8 cellular contexts compared by ENCODE assay signal in the genomic region with DNA sequence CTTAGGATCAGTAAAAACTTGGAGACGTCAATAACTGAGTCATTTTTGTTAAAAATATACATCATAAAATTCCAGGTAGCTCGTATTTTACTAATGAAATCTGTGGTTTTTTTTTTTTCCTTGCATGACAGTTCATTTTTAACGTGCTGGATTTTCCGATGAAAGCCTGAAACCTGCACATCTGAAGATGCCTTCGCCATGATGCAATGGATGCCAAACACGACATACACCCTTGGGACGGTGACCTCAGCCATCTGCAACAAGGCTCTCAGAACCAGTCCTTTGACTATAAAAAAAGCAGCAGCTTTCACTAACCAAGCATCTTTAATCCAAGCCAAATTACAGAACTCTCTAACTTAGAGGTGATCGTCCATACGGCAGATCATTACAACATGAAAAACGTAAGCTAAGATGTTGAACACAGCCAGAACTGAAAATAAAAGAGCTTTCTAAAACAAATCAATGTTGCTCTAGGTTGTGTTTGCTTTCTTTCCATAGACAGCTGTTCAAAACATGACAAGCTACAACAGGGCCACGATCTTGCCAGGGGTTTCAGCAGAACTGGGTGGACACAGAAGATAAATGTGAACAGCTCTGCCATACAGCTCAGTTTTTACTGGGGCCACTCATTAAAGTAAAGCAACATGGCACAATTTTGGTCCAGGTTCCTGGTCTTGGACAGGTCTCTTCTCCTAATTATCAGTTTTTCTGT. TPM values are rescaled to one million over a fixed set of nuclear protein-coding genes. Genes with fewer than 3 reads are reported as not detected.
DNase-seq lines count a peak whose midpoint lies in the region; ATAC-seq and TF ChIP-seq lines count a peak whose summit lies in the region.

No MANE protein-coding gene starts in this region.

- peak overlapping the region; percentile 75 for H3K4me2 ChIP-seq in BLaER1

- no peaks in the 10 kb centered on the region for H3K9me3 ChIP-seq in BLaER1
- no peaks in the 10 kb centered on the region for H3K9me3 ChIP-seq in esophagus squamous epithelium

- H3K27me3 ChIP-seq in BLaER1 (no peaks in the 10 kb centered on the region), esophagus squamous epithelium (no peaks in the 10 kb centered on the region)

- intact Hi-C loops in esophagus squamous epithelium (cut with DNase I), result no loop called here

- DNase-seq in LHCN-M2 (ENCODE audit: low read depth), result peak; percentile 62
- no peak for DNase-seq in esophagus squamous epithelium (lab: John Stamatoyannopoulos, UW)
- DNase-seq in stimulated activated naive CD8-positive, alpha-beta T cell treated with anti-CD3 and anti-CD28 coated beads, Interleukin-15, Interleukin-2, amounts not matched to agents 100 U/mL and 50 U/mL, for 24 hours, result peak; percentile 39
- no peak for DNase-seq in midbrain (lab: John Stamatoyannopoulos, UW)
- DNase-seq in hepatic stellate cell (ENCODE audit: low spot score), result no peak
- DNase-seq in nucleus accumbens (lab: John Stamatoyannopoulos, UW), result no peak

- H3K27ac ChIP-seq in BLaER1 (peak overlapping the region; percentile 50), esophagus squamous epithelium (peak overlapping the region; percentile 9 to 65 (median 38))

- H3K9ac ChIP-seq in BLaER1, result peak overlapping the region; percentile 35; the same call in 1 of the 2 replicates

- H3K36me3 ChIP-seq in BLaER1, result peaks cover 45% of the 10 kb centered on the region
- H3K36me3 ChIP-seq in esophagus squamous epithelium, result no peaks in the 10 kb centered on the region

- TF ChIP-seq POLR2A in esophagus squamous epithelium (IDR thresholded peaks at IDR 0.05), result no peak

- H3K4me1 ChIP-seq in BLaER1, result peaks cover 98% of the 10 kb centered on the region
- H3K4me1 ChIP-seq in esophagus squamous epithelium, result peaks cover 11 to 64% (median 27%) of the 10 kb centered on the region in 3 donors

- 29 to 34% methylated on average over 11 of the region's 11 CpGs for WGBS in esophagus squamous epithelium, 2 donors

- H3K4me3 ChIP-seq in BLaER1 (peak overlapping the region; percentile 11), esophagus squamous epithelium (peak overlapping the region in 1 of 4 donors; percentile 19)

- TF ChIP-seq CTCF in esophagus squamous epithelium (IDR thresholded peaks at IDR 0.05), result no peak

- ATAC-seq in GM21360 (IDR thresholded peaks at IDR 0.05; ENCODE audit: unreplicated experiment), result peak; percentile 12
- peak; percentile 19 for ATAC-seq in stimulated activated naive CD8-positive, alpha-beta T cell treated with anti-CD3 and anti-CD28 coated beads, Interleukin-15, Interleukin-2, amounts not matched to agents 100 U/mL and 50 U/mL, for 24 hours

- H4K20me1 ChIP-seq in BLaER1, result peaks cover 84% of the 10 kb centered on the region

RNA-seq across cellular contexts. Expression of gene NIN, which starts 7.8 kb away (rescaled TPM):
- total RNA-seq in LHCN-M2 (2014; rRNA removed) (34.6 and 40.0 TPM in 2 replicates), esophagus squamous epithelium (10 to 100 TPM; 12.2 to 36.8 (median 24.5) TPM)
- 17.3 TPM for polyA plus RNA-seq in LHCN-M2 (2012)

RNA-seq across cellular contexts. Expression of gene ABHD12B, which starts 48.6 kb away (rescaled TPM):
- total RNA-seq in LHCN-M2 (2014; rRNA removed) (not detected in 2 replicates), esophagus squamous epithelium (under 1 TPM in 1 of 4 donors, not detected in 3; 0.53 TPM)
- 0.04 TPM for polyA plus RNA-seq in LHCN-M2 (2012)

Comparison
In these comparisons a context has a peak if more than half of its experiments do, and no peak if none do; other contexts are left out.
1. DNase-seq: peak in LHCN-M2 (single experiment) and stimulated activated naive CD8-positive, alpha-beta T cell treated with anti-CD3 and anti-CD28 coated beads, Interleukin-15, Interleukin-2, amounts not matched to agents 100 U/mL and 50 U/mL, for 24 hours (single experiment); none in esophagus squamous epithelium (single experiment), midbrain (single experiment), hepatic stellate cell (single experiment) and nucleus accumbens (0 of 56).